In the genomic region with DNA sequence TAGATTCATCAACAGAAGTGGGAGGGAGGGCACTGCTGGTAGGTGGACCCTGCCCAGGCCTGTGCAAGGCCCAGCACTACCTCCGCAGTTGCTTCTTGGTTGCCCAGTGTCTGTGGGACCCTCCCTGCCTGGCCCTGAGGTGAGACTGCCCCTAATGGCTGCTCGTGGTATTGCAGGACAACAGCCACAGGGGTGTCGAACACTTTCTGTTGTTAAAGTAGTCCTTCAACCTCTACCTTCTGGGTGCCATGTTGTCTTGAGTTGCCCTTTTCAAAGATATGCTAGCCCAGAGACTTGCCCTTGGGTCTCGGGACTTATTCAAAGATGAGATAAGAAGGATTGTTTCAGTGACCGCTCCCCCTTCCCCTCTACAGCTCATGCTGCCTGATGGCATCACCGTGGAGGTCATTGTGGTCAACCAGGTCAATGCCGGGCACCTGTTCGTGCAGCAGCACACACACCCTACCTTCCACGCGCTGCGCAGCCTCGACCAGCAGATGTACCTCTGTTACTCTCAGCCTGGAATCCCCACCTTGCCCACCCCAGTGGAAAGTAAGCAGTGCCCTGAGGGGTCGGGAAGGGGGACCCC, we compare ENCODE assay signal across 8 cellular contexts. TPM values are rescaled to one million over a fixed set of nuclear protein-coding genes. Genes with fewer than 3 reads are reported as not detected.
DNase-seq lines count a peak whose midpoint lies in the region; ATAC-seq, FAIRE-seq and TF ChIP-seq lines count a peak whose summit lies in the region.

No MANE protein-coding gene starts in this region.

- H3K9me3 ChIP-seq in AG04450 (ENCODE audit: control insufficient read depth, insufficient read depth, low read length), result no peaks in the 10 kb centered on the region

- DNase-seq in AG04450 (ENCODE audit: low read depth, low spot score) (no peak), GM12892 (ENCODE audit: insufficient read length) (peak; percentile 62), SK-MEL-5 (ENCODE audit: low read depth, low spot score) (peak; percentile 73), iPS-NIHi7 (ENCODE audit: extremely low spot score) (peak; percentile 87), NCI-H2081 treated with DMSO at 0.1 percent for 48 hours (lab: John Stamatoyannopoulos, UW) (no peak)
- peak; percentile 61 to 78 for DNase-seq in activated naive CD4-positive, alpha-beta T cell treated with anti-CD3 and anti-CD28 coated beads, Interleukin-2, amount 50 U/mL, for 72 hours (ENCODE audit: low spot score in 2 of 2)
- peak; percentile 68 for DNase-seq in stimulated activated CD4-positive, alpha-beta T cell treated with anti-CD3 and anti-CD28 coated beads, Interleukin-4, amount 100 ng/mL, for 1 hour

- no peak for TF ChIP-seq POLR2A in GM12892 (IDR thresholded peaks at IDR 0.05; ENCODE audit: low read depth, low read length)

- no peak overlapping the region for H3K27ac ChIP-seq in AG04450 (ENCODE audit: low read depth, low read length)

- TF ChIP-seq CTCF in AG04450 (IDR thresholded peaks at IDR 0.05; ENCODE audit: low read depth, low read length), result peak; percentile 80

- CTCF ChIA-PET in AG04450 (lab: Charles Lee), result interaction anchor here (0.6 to 1.7 kb wide), 4 partner anchors 15 to 669 kb away, joined by 3 to 6 read pairs (median 4); no protein-coding TSS in a partner anchor

- peaks cover 6 to 9% of the 10 kb centered on the region in 2 donors for H3K36me3 Mint-ChIP-seq in activated naive CD4-positive, alpha-beta T cell treated with anti-CD3 and anti-CD28 coated beads, Interleukin-2, amount 50 U/mL, for 72 hours

- POLR2A ChIA-PET in AG04450 (lab: Yijun Ruan, JAX), result no interaction called here

- H3K9me3 Mint-ChIP-seq in activated naive CD4-positive, alpha-beta T cell treated with anti-CD3 and anti-CD28 coated beads, Interleukin-2, amount 50 U/mL, for 72 hours, result no peaks in the 10 kb centered on the region

- ATAC-seq in activated naive CD4-positive, alpha-beta T cell treated with anti-CD3 and anti-CD28 coated beads, Interleukin-2, amount 50 U/mL, for 72 hours, result peak; percentile 53 to 71
- no peak for ATAC-seq in HG03039 (IDR thresholded peaks at IDR 0.05; ENCODE audit: unreplicated experiment)

- H3K27me3 ChIP-seq in AG04450 (ENCODE audit: control insufficient read depth, insufficient read depth, low read length), result no peaks in the 10 kb centered on the region

- FAIRE-seq in GM12892 (lab: Jason Lieb, UNC), result peak; percentile 9

- in situ Hi-C loops in SK-MEL-5 (cut with HindIII; ENCODE audit: low pct_unique_long_range_greater_than_20kb, low sequenced_read_pairs), result no loop called here

- no peak overlapping the region for H3K27ac Mint-ChIP-seq in activated naive CD4-positive, alpha-beta T cell treated with anti-CD3 and anti-CD28 coated beads, Interleukin-2, amount 50 U/mL, for 72 hours

- H3K4me3 ChIP-seq in AG04450 (ENCODE audit: low read depth, low read length), result no peak overlapping the region

RNA-seq across cellular contexts. Expression of gene AKAP1, which starts 29.1 kb away (rescaled TPM):
- 6.5 and 12.4 TPM in 2 replicates for polyA plus RNA-seq in AG04450 (2011; rRNA removed)
- 15.3 and 19.7 TPM in 2 replicates for polyA minus RNA-seq in AG04450 (2011; rRNA and poly(A)+ RNA removed)
- 13.4 TPM for polyA plus RNA-seq in GM12892 (2012; ENCODE audit: missing spikeins)
- total RNA-seq in SK-MEL-5 (2014; rRNA removed; shearing (Covaris generic)), result 30.0 and 35.1 TPM in 2 replicates
- 56.7 and 60.6 TPM in 2 replicates for polyA plus RNA-seq in SK-MEL-5 (2015; cell fraction: cytosol; rRNA removed)
- 99.8 and 138 TPM in 2 replicates for polyA plus RNA-seq in SK-MEL-5 (2015; cell fraction: nucleus; rRNA removed)
- total RNA-seq in activated naive CD4-positive, alpha-beta T cell treated with anti-CD3 and anti-CD28 coated beads, Interleukin-2, amount 50 U/mL, for 72 hours, result 10 to 100 TPM; 16.8 to 28.0 TPM

Comparison
In these comparisons a context has a peak if more than half of its experiments do, and no peak if none do; other contexts are left out.
1. DNase-seq: peak in GM12892 (single experiment), SK-MEL-5 (single experiment), activated naive CD4-positive, alpha-beta T cell treated with anti-CD3 and anti-CD28 coated beads, Interleukin-2, amount 50 U/mL, for 72 hours (2 of 2), iPS-NIHi7 (single experiment) and stimulated activated CD4-positive, alpha-beta T cell treated with anti-CD3 and anti-CD28 coated beads, Interleukin-4, amount 100 ng/mL, for 1 hour (single experiment); none in AG04450 (single experiment) and NCI-H2081 treated with DMSO at 0.1 percent for 48 hours (single experiment).